In the genomic region with DNA sequence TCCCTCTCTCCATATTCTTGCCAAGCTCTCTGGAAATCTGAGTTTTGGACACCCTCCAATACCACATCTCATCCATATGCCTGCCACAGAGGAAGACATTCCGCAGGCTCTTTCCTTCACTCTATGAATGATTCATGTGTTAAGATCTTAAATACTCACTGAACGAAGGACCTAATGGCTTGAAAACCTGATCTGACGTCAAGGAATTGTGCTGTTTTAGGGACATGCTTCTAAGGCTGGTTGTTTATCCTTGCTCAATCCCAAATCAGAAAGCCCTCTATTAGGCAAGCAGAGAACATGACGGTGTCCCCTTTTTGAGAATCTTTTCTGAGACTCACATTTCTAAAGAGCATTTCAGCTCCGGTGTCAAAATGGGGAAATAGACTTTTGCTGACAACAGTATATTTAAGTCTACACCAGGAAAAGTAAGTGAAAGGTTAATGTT, we compare ENCODE assay signal across 1 cellular context.
TF ChIP-seq lines count a peak whose summit lies in the region.

No MANE protein-coding gene starts in this region.

TF ChIP-seq in HCT116, 20 proteins besides CTCF, POLR2A, EP300 and RAD21 (continued from another document):
- TF ChIP-seq, protein P1, sequence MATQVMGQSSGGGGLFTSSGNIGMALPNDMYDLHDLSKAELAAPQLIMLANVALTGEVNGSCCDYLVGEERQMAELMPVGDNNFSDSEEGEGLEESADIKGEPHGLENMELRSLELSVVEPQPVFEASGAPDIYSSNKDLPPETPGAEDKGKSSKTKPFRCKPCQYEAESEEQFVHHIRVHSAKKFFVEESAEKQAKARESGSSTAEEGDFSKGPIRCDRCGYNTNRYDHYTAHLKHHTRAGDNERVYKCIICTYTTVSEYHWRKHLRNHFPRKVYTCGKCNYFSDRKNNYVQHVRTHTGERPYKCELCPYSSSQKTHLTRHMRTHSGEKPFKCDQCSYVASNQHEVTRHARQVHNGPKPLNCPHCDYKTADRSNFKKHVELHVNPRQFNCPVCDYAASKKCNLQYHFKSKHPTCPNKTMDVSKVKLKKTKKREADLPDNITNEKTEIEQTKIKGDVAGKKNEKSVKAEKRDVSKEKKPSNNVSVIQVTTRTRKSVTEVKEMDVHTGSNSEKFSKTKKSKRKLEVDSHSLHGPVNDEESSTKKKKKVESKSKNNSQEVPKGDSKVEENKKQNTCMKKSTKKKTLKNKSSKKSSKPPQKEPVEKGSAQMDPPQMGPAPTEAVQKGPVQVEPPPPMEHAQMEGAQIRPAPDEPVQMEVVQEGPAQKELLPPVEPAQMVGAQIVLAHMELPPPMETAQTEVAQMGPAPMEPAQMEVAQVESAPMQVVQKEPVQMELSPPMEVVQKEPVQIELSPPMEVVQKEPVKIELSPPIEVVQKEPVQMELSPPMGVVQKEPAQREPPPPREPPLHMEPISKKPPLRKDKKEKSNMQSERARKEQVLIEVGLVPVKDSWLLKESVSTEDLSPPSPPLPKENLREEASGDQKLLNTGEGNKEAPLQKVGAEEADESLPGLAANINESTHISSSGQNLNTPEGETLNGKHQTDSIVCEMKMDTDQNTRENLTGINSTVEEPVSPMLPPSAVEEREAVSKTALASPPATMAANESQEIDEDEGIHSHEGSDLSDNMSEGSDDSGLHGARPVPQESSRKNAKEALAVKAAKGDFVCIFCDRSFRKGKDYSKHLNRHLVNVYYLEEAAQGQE (IDR thresholded peaks at IDR 0.05; ENCODE audit: low read depth): no peak
- TF ChIP-seq SIN3A (IDR thresholded peaks at IDR 0.05; ENCODE audit: low read depth): no peak
- TF ChIP-seq CBX3 (IDR thresholded peaks at IDR 0.05; ENCODE audit: low read depth): no peak
- no peak for TF ChIP-seq EGR1 (IDR thresholded peaks at IDR 0.05; ENCODE audit: low read depth)
